ENCODE assay signal across 20 cellular contexts in the genomic region with DNA sequence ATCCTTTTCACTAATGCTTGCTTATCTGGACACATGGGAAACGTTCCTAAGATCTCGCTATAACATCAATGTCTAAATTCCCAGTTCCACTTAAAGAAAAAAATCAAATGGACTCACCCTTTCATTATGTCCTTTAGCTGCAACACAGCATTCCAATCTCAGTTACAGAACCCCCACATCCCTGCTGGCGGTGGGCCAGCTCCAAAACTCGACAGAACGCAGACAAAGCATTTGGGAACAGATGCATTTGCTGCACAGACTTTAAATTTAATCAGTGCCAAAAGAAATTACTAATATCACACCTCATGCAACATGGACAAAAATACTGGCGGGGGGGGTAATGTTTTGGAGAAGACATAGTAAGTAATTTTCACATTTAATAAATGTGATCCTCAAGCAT.
DNase-seq lines count a peak whose midpoint lies in the region; ATAC-seq lines count a peak whose summit lies in the region.
"Had no signal": no experiment of that assay in that cellular context is flagged by ENCODE, and none has a peak within 500 bp of the region (broad histone marks: within the 10 kb centered on the region; RNA-seq: fewer than 3 reads in every experiment).

No MANE protein-coding gene starts in this region.

- no peaks in the 10 kb centered on the region for H3K36me3 ChIP-seq in subcutaneous abdominal adipose tissue (ENCODE audit: control insufficient read depth in 5 of 5, insufficient read depth in 5 of 5, low read length in 5 of 5)
- H3K36me3 ChIP-seq: left lung, tibial artery had no signal

- H3K4me1 ChIP-seq in subcutaneous abdominal adipose tissue (ENCODE audit: control insufficient read depth in 5 of 5, insufficient read depth in 5 of 5, low read length in 5 of 5) = peaks cover 6 to 80% (median 63%) of the 10 kb centered on the region in 5 donors

- H3K4me3 Mint-ChIP-seq in activated CD4-positive, alpha-beta T cell treated with anti-CD3 and anti-CD28 coated beads, Interleukin-2, amount 10 ng/mL, durations not matched to agents 24 days and 14 days = no peak overlapping the region
- no peak overlapping the region for H3K4me3 Mint-ChIP-seq in activated T-helper 2 cell treated with anti-CD3 and anti-CD28 coated beads, Interferon-gamma antibody, Interleukin-2, Interleukin-4, amounts not matched to agents 10 μg/mL and 5 μg/mL and 100 μg/mL, durations not matched to agents 14 hours and 24 hours and 36 hours (ENCODE audit: low read depth)
- H3K4me3 Mint-ChIP-seq in immature natural killer cell = peak overlapping the region; percentile 9 to 84 (median 11)
- H3K4me3 Mint-ChIP-seq in activated CD8-positive, alpha-beta memory T cell treated with anti-CD3 and anti-CD28 coated beads, Interleukin-2, amount 10 ng/mL, durations not matched to agents 7 days and 5 days = no peak overlapping the region

- no peak for ATAC-seq in activated CD8-positive, alpha-beta memory T cell treated with anti-CD3 and anti-CD28 coated beads, Interleukin-2, amount 10 ng/mL, durations not matched to agents 7 days and 5 days
- ATAC-seq in GM19467 (IDR thresholded peaks at IDR 0.05; ENCODE audit: unreplicated experiment) (no peak), Right ventricle myocardium inferior (no peak)
- ATAC-seq: left lung had no signal

- CTCF ChIA-PET in activated CD8-positive, alpha-beta memory T cell treated with anti-CD3 and anti-CD28 coated beads, Interleukin-2, amount 10 ng/mL, durations not matched to agents 7 days and 5 days (lab: Charles Lee) = interaction anchor here (1.8 kb wide), 1 partner anchor 78 kb away, joined by 6 read pairs; no protein-coding TSS in a partner anchor

- intact Hi-C loops in activated CD4-positive, alpha-beta T cell treated with anti-CD3 and anti-CD28 coated beads, Interleukin-2, amount 10 ng/mL, durations not matched to agents 24 days and 14 days (cut with micrococcal nuclease) = no loop called here
- intact Hi-C loops in activated T-helper 2 cell treated with anti-CD3 and anti-CD28 coated beads, Interferon-gamma antibody, Interleukin-2, Interleukin-4, amounts not matched to agents 10 μg/mL and 5 μg/mL and 100 μg/mL, durations not matched to agents 14 hours and 24 hours and 36 hours (cut with micrococcal nuclease) = no loop called here
- intact Hi-C loops in Right ventricle myocardium inferior (cut with DNase I) = no loop called here

- peak overlapping the region; percentile 5 for H3K27ac Mint-ChIP-seq in activated CD4-positive, alpha-beta T cell treated with anti-CD3 and anti-CD28 coated beads, Interleukin-2, amount 10 ng/mL, durations not matched to agents 24 days and 14 days
- H3K27ac Mint-ChIP-seq in activated T-helper 2 cell treated with anti-CD3 and anti-CD28 coated beads, Interferon-gamma antibody, Interleukin-2, Interleukin-4, amounts not matched to agents 10 μg/mL and 5 μg/mL and 100 μg/mL, durations not matched to agents 14 hours and 24 hours and 36 hours = peak overlapping the region; percentile 23
- H3K27ac Mint-ChIP-seq in immature natural killer cell = peak overlapping the region; percentile 96 to 100 (median 97)
- no peak overlapping the region for H3K27ac Mint-ChIP-seq in activated CD8-positive, alpha-beta memory T cell treated with anti-CD3 and anti-CD28 coated beads, Interleukin-2, amount 10 ng/mL, durations not matched to agents 7 days and 5 days

- no peak overlapping the region for H3K4me3 ChIP-seq in subcutaneous abdominal adipose tissue (ENCODE audit: low read depth in 1 of 5, low read length in 5 of 5)
- H3K4me3 ChIP-seq: left lung, smooth muscle cell, tibial artery had no signal

- peaks cover 54% of the 10 kb centered on the region for H3K4me1 Mint-ChIP-seq in activated CD4-positive, alpha-beta T cell treated with anti-CD3 and anti-CD28 coated beads, Interleukin-2, amount 10 ng/mL, durations not matched to agents 24 days and 14 days
- peaks cover 58% of the 10 kb centered on the region for H3K4me1 Mint-ChIP-seq in activated T-helper 2 cell treated with anti-CD3 and anti-CD28 coated beads, Interferon-gamma antibody, Interleukin-2, Interleukin-4, amounts not matched to agents 10 μg/mL and 5 μg/mL and 100 μg/mL, durations not matched to agents 14 hours and 24 hours and 36 hours (ENCODE audit: low read depth)
- peaks cover 93 to 100% of the 10 kb centered on the region in 2 donors for H3K4me1 Mint-ChIP-seq in immature natural killer cell
- peaks cover 65% of the 10 kb centered on the region for H3K4me1 Mint-ChIP-seq in activated CD8-positive, alpha-beta memory T cell treated with anti-CD3 and anti-CD28 coated beads, Interleukin-2, amount 10 ng/mL, durations not matched to agents 7 days and 5 days

- H3K9ac ChIP-seq in subcutaneous abdominal adipose tissue (ENCODE audit: low read length in 5 of 5) = no peak overlapping the region

- DNase-seq in activated CD4-positive, alpha-beta T cell treated with anti-CD3 and anti-CD28 coated beads, Interleukin-2, amount 10 ng/mL, durations not matched to agents 24 days and 14 days = no peak
- DNase-seq in activated CD4-positive, alpha-beta T cell treated with anti-CD3 and anti-CD28 coated beads, Interleukin-2, amount 50 U/mL, for 4 hours = no peak
- DNase-seq in activated T-helper 2 cell treated with anti-CD3 and anti-CD28 coated beads, Interferon-gamma antibody, Interleukin-2, Interleukin-4, amounts not matched to agents 10 μg/mL and 5 μg/mL and 100 μg/mL, durations not matched to agents 14 hours and 24 hours and 36 hours (ENCODE audit: low spot score) = no peak
- DNase-seq in immature natural killer cell (no peak), Right ventricle myocardium inferior (ENCODE audit: missing footprints) (no peak)
- DNase-seq in activated CD8-positive, alpha-beta memory T cell treated with anti-CD3 and anti-CD28 coated beads, Interleukin-2, amount 10 ng/mL, durations not matched to agents 7 days and 5 days = no peak
- DNase-seq: activated CD8-positive, alpha-beta memory T cell treated with anti-CD3 and anti-CD28 coated beads for 24 hours; activated effector memory CD4-positive, alpha-beta T cell treated with Interleukin-2 at 50 U/mL for 16 hours; C1 segment of cervical spinal cord; DMS79; H7; left lung; NCI-H1417; NCI-H345; posterior cingulate gyrus; tibial artery had no signal

- peaks cover 5% of the 10 kb centered on the region for H3K36me3 Mint-ChIP-seq in activated CD4-positive, alpha-beta T cell treated with anti-CD3 and anti-CD28 coated beads, Interleukin-2, amount 10 ng/mL, durations not matched to agents 24 days and 14 days (ENCODE audit: low read depth)
- peaks cover 22% of the 10 kb centered on the region for H3K36me3 Mint-ChIP-seq in activated T-helper 2 cell treated with anti-CD3 and anti-CD28 coated beads, Interferon-gamma antibody, Interleukin-2, Interleukin-4, amounts not matched to agents 10 μg/mL and 5 μg/mL and 100 μg/mL, durations not matched to agents 14 hours and 24 hours and 36 hours (ENCODE audit: low read depth)
- peaks cover 0 to 4% (median 3%) of the 10 kb centered on the region in 3 donors for H3K36me3 Mint-ChIP-seq in immature natural killer cell
- peaks cover 8% of the 10 kb centered on the region for H3K36me3 Mint-ChIP-seq in activated CD8-positive, alpha-beta memory T cell treated with anti-CD3 and anti-CD28 coated beads, Interleukin-2, amount 10 ng/mL, durations not matched to agents 7 days and 5 days

- peaks cover 10% of the 10 kb centered on the region for H3K9me3 Mint-ChIP-seq in activated CD4-positive, alpha-beta T cell treated with anti-CD3 and anti-CD28 coated beads, Interleukin-2, amount 10 ng/mL, durations not matched to agents 24 days and 14 days
- no peaks in the 10 kb centered on the region for H3K9me3 Mint-ChIP-seq in activated T-helper 2 cell treated with anti-CD3 and anti-CD28 coated beads, Interferon-gamma antibody, Interleukin-2, Interleukin-4, amounts not matched to agents 10 μg/mL and 5 μg/mL and 100 μg/mL, durations not matched to agents 14 hours and 24 hours and 36 hours
- H3K9me3 Mint-ChIP-seq in immature natural killer cell = no peaks in the 10 kb centered on the region
- no peaks in the 10 kb centered on the region for H3K9me3 Mint-ChIP-seq in activated CD8-positive, alpha-beta memory T cell treated with anti-CD3 and anti-CD28 coated beads, Interleukin-2, amount 10 ng/mL, durations not matched to agents 7 days and 5 days (ENCODE audit: low read depth)

- H3K9me3 ChIP-seq in subcutaneous abdominal adipose tissue (ENCODE audit: control insufficient read depth in 5 of 5, low read length in 5 of 5) = no peaks in the 10 kb centered on the region
- H3K9me3 ChIP-seq: left lung, tibial artery had no signal

- peak overlapping the region; percentile 52 for H3K27ac ChIP-seq in subcutaneous abdominal adipose tissue (ENCODE audit: low read depth, low read length)
- H3K27ac ChIP-seq: left lung, tibial artery, VCaP had no signal

- H3K27me3 Mint-ChIP-seq in activated CD4-positive, alpha-beta T cell treated with anti-CD3 and anti-CD28 coated beads, Interleukin-2, amount 10 ng/mL, durations not matched to agents 24 days and 14 days = peaks cover 17% of the 10 kb centered on the region
- H3K27me3 Mint-ChIP-seq in activated T-helper 2 cell treated with anti-CD3 and anti-CD28 coated beads, Interferon-gamma antibody, Interleukin-2, Interleukin-4, amounts not matched to agents 10 μg/mL and 5 μg/mL and 100 μg/mL, durations not matched to agents 14 hours and 24 hours and 36 hours (ENCODE audit: low read depth) = peaks cover 11% of the 10 kb centered on the region
- H3K27me3 Mint-ChIP-seq in immature natural killer cell (ENCODE audit: low read depth in 3 of 3) = peaks cover 10 to 17% (median 14%) of the 10 kb centered on the region in 3 donors
- peaks cover 17% of the 10 kb centered on the region for H3K27me3 Mint-ChIP-seq in activated CD8-positive, alpha-beta memory T cell treated with anti-CD3 and anti-CD28 coated beads, Interleukin-2, amount 10 ng/mL, durations not matched to agents 7 days and 5 days

- H3K27me3 ChIP-seq in subcutaneous abdominal adipose tissue (ENCODE audit: control insufficient read depth in 5 of 5, insufficient read depth in 4 of 5, low read length in 5 of 5) = no peaks in the 10 kb centered on the region
- H3K27me3 ChIP-seq: left lung, tibial artery had no signal

Comparison
In these comparisons a context has a peak if more than half of its experiments do, and no peak if none do; other contexts are left out.
1. H3K4me3 Mint-ChIP-seq: peak in immature natural killer cell (5 of 5); none in activated CD4-positive, alpha-beta T cell treated with anti-CD3 and anti-CD28 coated beads, Interleukin-2, amount 10 ng/mL, durations not matched to agents 24 days and 14 days (single experiment), activated T-helper 2 cell treated with anti-CD3 and anti-CD28 coated beads, Interferon-gamma antibody, Interleukin-2, Interleukin-4, amounts not matched to agents 10 μg/mL and 5 μg/mL and 100 μg/mL, durations not matched to agents 14 hours and 24 hours and 36 hours (single experiment) and activated CD8-positive, alpha-beta memory T cell treated with anti-CD3 and anti-CD28 coated beads, Interleukin-2, amount 10 ng/mL, durations not matched to agents 7 days and 5 days (single experiment).